In the genomic region with DNA sequence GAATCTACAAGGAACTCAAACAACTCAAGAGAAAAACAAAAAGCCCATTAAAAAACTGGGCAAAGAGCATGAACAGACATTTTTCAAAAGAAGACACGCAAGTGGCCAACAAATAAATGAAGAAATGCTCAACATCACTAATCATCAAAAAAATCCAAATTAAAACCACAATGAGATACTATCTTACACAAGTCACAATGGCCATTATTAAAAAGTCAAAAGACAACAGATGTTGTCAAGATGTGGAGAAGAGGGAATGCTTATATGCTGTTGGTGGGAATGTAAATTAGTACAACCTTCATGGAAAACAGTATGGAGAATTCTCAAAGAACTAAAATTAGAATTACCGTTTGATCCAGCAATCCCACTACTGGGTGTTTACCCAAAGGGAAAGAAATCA, we compare ENCODE assay signal across 26 cellular contexts. TPM values are rescaled to one million over a fixed set of nuclear protein-coding genes. Genes with fewer than 3 reads are reported as not detected.
"Had no signal": no experiment of that assay in that cellular context is flagged by ENCODE, and none has a peak within 500 bp of the region (broad histone marks: within the 10 kb centered on the region; RNA-seq: fewer than 3 reads in every experiment).

No MANE protein-coding gene starts in this region.

- H3K4me1 Mint-ChIP-seq: activated B cell treated with CpG ODN at 0.5 μM for 24 hours had no signal

- H3K4me3 Mint-ChIP-seq: activated B cell treated with CpG ODN at 0.5 μM for 24 hours; activated CD4-positive, alpha-beta memory T cell treated with anti-CD3 and anti-CD28 coated beads, Interleukin-2, amount 10 ng/mL, durations not matched to agents 7 days and 5 days; activated naive CD8-positive, alpha-beta T cell treated with anti-CD3 and anti-CD28 coated beads, Interleukin-2, amount 10 ng/mL, durations not matched to agents 7 days and 5 days; T-cell had no signal

- H3K27me3 ChIP-seq: adrenal gland had no signal

- H3K27me3 Mint-ChIP-seq: activated B cell treated with CpG ODN at 0.5 μM for 24 hours; activated CD4-positive, alpha-beta memory T cell treated with anti-CD3 and anti-CD28 coated beads, Interleukin-2, amount 10 ng/mL, durations not matched to agents 7 days and 5 days; activated naive CD8-positive, alpha-beta T cell treated with anti-CD3 and anti-CD28 coated beads, Interleukin-2, amount 10 ng/mL, durations not matched to agents 7 days and 5 days; T-cell had no signal

- H3K27ac ChIP-seq: adrenal gland, KMS-11 had no signal

- ATAC-seq: PC-3, T-cell had no signal

- H3K27ac Mint-ChIP-seq: activated B cell treated with CpG ODN at 0.5 μM for 24 hours; activated CD4-positive, alpha-beta memory T cell treated with anti-CD3 and anti-CD28 coated beads, Interleukin-2, amount 10 ng/mL, durations not matched to agents 7 days and 5 days; activated naive CD8-positive, alpha-beta T cell treated with anti-CD3 and anti-CD28 coated beads, Interleukin-2, amount 10 ng/mL, durations not matched to agents 7 days and 5 days; activated T-helper 2 cell treated with anti-CD3 and anti-CD28 coated beads, Interferon-gamma antibody, Interleukin-2, Interleukin-4, amounts not matched to agents 10 μg/mL and 5 μg/mL and 100 μg/mL, durations not matched to agents 14 hours and 24 hours and 36 hours; T-cell had no signal

- H3K4me2 ChIP-seq: KMS-11 had no signal

- H3K4me1 ChIP-seq: adrenal gland had no signal

- DNase-seq: activated B cell treated with CpG ODN at 0.5 μM for 24 hours; activated CD4-positive, alpha-beta memory T cell treated with anti-CD3 and anti-CD28 coated beads, Interleukin-2, amount 10 ng/mL, durations not matched to agents 7 days and 5 days; activated CD4-positive, alpha-beta T cell treated with anti-CD3 and anti-CD28 coated beads, Interleukin-2, amount 50 U/mL, for 1 hour; activated gamma-delta T cell treated with Interleukin-2 at 50 U/mL for 16 hours; activated naive CD4-positive, alpha-beta T cell treated with anti-CD3 and anti-CD28 coated beads, Interleukin-2, amount 50 U/mL, for 16 hours; activated naive CD8-positive, alpha-beta T cell treated with anti-CD3 and anti-CD28 coated beads, Interleukin-2, amount 10 ng/mL, durations not matched to agents 7 days and 5 days; activated T-cell treated with anti-CD3 and anti-CD28 coated beads for 4 hours; activated T-cell treated with anti-CD3 and anti-CD28 coated beads, Interleukin-2, amount 50 U/mL, for 48 hours; adrenal gland; anterior cingulate cortex; MM.1S; NCI-H1105; NCI-H1436 treated with DMSO at 0.1 percent for 48 hours; NCI-H187; NCI-H2081; NCI-H510A treated with DMSO at 0.1 percent for 48 hours; NCI-H69; PC-3; SIG-M5; T-cell; T-helper 2 cell; T1000 had no signal

- H3K9ac ChIP-seq: KMS-11 had no signal

- H3K4me3 ChIP-seq: adrenal gland had no signal

RNA-seq across cellular contexts. Expression of gene CPLX4, which starts 25.5 kb away (rescaled TPM):
- total RNA-seq: activated B cell treated with CpG ODN at 0.5 μM for 24 hours; activated CD4-positive, alpha-beta memory T cell treated with anti-CD3 and anti-CD28 coated beads, Interleukin-2, amount 10 ng/mL, durations not matched to agents 7 days and 5 days; activated CD8-positive, alpha-beta memory T cell treated with anti-CD3 and anti-CD28 coated beads for 36 hours; activated naive CD8-positive, alpha-beta T cell treated with anti-CD3 and anti-CD28 coated beads, Interleukin-2, amount 10 ng/mL, durations not matched to agents 7 days and 5 days; activated T-helper 2 cell treated with anti-CD3 and anti-CD28 coated beads, Interferon-gamma antibody, Interleukin-2, Interleukin-4, amounts not matched to agents 10 μg/mL and 5 μg/mL and 100 μg/mL, durations not matched to agents 14 hours and 24 hours and 36 hours; adrenal gland; cardiac septum; PC-3; T-cell had no signal
- polyA plus RNA-seq: adrenal gland had no signal
